14 cellular contexts compared by ENCODE assay signal in genomic region chr3:150269526-150269925, GRCh38.
"Had no signal": no experiment of that assay in that cellular context is flagged by ENCODE, and none has a peak within 500 bp of the region (broad histone marks: within the 10 kb centered on the region; RNA-seq: fewer than 3 reads in every experiment).

No MANE protein-coding gene starts in this region.

- H3K27me3 Mint-ChIP-seq: progenitor cell of endocrine pancreas, type B pancreatic cell had no signal

- DNase-seq: effector memory CD4-positive, alpha-beta T cell; heart left ventricle; hypothalamus; mammary epithelial cell; occipital lobe; pancreas; right cardiac atrium; stimulated activated CD4-positive, alpha-beta T cell treated with anti-CD3 and anti-CD28 coated beads, Interleukin-2, amount 100 ng/mL, for 48 hours; stimulated activated naive CD4-positive, alpha-beta T cell treated with Interleukin-2 at 50 U/mL for 16 hours had no signal

- H3K4me2 ChIP-seq: smooth muscle cell had no signal

- H3K4me1 ChIP-seq: heart left ventricle had no signal

- H3K36me3 ChIP-seq: heart left ventricle, pancreas had no signal

- H3K27ac Mint-ChIP-seq: natural killer cell treated with Interleukin-12 subunit alpha and Interleukin-12 subunit beta and Interleukin-15 and Interleukin-18, amount 100 ng/mL, for 72 hours; progenitor cell of endocrine pancreas had no signal

- H3K9me3 Mint-ChIP-seq: natural killer cell treated with Interleukin-12 subunit alpha and Interleukin-12 subunit beta and Interleukin-15 and Interleukin-18, amount 100 ng/mL, for 72 hours had no signal

- H3K4me3 ChIP-seq: heart left ventricle, pancreas, smooth muscle cell had no signal

- H3K27me3 ChIP-seq: heart left ventricle, pancreas had no signal

- H3K9me3 ChIP-seq: heart left ventricle, pancreas had no signal

- ATAC-seq: esophagus mucosa; heart left ventricle; natural killer cell treated with Interleukin-12 subunit alpha and Interleukin-12 subunit beta and Interleukin-15 and Interleukin-18, amount 100 ng/mL, for 72 hours; right cardiac atrium had no signal

- H3K36me3 Mint-ChIP-seq: natural killer cell treated with Interleukin-12 subunit alpha and Interleukin-12 subunit beta and Interleukin-15 and Interleukin-18, amount 100 ng/mL, for 72 hours; type B pancreatic cell had no signal

- H3K27ac ChIP-seq: heart left ventricle had no signal

- H3K4me3 Mint-ChIP-seq: natural killer cell treated with Interleukin-12 subunit alpha and Interleukin-12 subunit beta and Interleukin-15 and Interleukin-18, amount 100 ng/mL, for 72 hours; type B pancreatic cell had no signal
